1 cellular context compared by ENCODE assay signal in genomic region chr6:63514488-63515173, GRCh38.
TF ChIP-seq lines count a peak whose summit lies in the region.

No MANE protein-coding gene starts in this region.

TF ChIP-seq in HepG2, 621 proteins besides CTCF, POLR2A, EP300 and RAD21 (continued from another document and continues in another):
- TF ChIP-seq ZBTB40 (IDR thresholded peaks at IDR 0.05), result no peak
- peak; percentile 71; the same call in 1 of the 2 replicates for TF ChIP-seq ZBTB40 (CRISPR knock-in tag; IDR thresholded peaks at IDR 0.05)
- TF ChIP-seq ZNF124 (CRISPR knock-in tag; IDR thresholded peaks at IDR 0.05), result peak; percentile 44; the same call in 1 of the 2 replicates
- TF ChIP-seq BRCA1 (CRISPR knock-in tag; IDR thresholded peaks at IDR 0.05), result no peak
- peak; percentile 4; the same call in 1 of the 2 replicates for TF ChIP-seq ARID3A (IDR thresholded peaks at IDR 0.05; ENCODE audit: low read depth, low read length)
- TF ChIP-seq ZNF792 (CRISPR knock-in tag; IDR thresholded peaks at IDR 0.05), result peak; percentile 75
- TF ChIP-seq GABPB1 (CRISPR knock-in tag; IDR thresholded peaks at IDR 0.05), result peak; percentile 40; the same call in 1 of the 2 replicates
- TF ChIP-seq ZNF234 (CRISPR knock-in tag; conservative IDR thresholded peaks at IDR 0.05), result no peak
- 0 out of 2 replicates have a peak, but pooled peaks have one; percentile 59 for TF ChIP-seq GATAD1 (CRISPR knock-in tag; IDR thresholded peaks at IDR 0.05)
- TF ChIP-seq ZNF713 (CRISPR knock-in tag; IDR thresholded peaks at IDR 0.05), result no peak
- no peak for TF ChIP-seq ARNTL (CRISPR knock-in tag; IDR thresholded peaks at IDR 0.05)
- peak; percentile 44; the same call in 1 of the 2 replicates for TF ChIP-seq GMEB1 (CRISPR knock-in tag; IDR thresholded peaks at IDR 0.05; ENCODE audit: borderline replicate concordance)
- peak; percentile 85 for TF ChIP-seq FOXA1 (IDR thresholded peaks at IDR 0.05)
- peak; percentile 86 for TF ChIP-seq FOXA1 (CRISPR knock-in tag; IDR thresholded peaks at IDR 0.05)
- TF ChIP-seq MXD1 (CRISPR knock-in tag; IDR thresholded peaks at IDR 0.05), result no peak
- TF ChIP-seq CEBPB (IDR thresholded peaks at IDR 0.05; ENCODE audit: borderline replicate concordance, low read depth, low read length), result peak; percentile 92
- peak; percentile 76; the same call in 1 of the 2 replicates for TF ChIP-seq ZNF224 (CRISPR knock-in tag; IDR thresholded peaks at IDR 0.05)
- peak; percentile 44; the same call in 1 of the 2 replicates for TF ChIP-seq TFDP2 (CRISPR knock-in tag; IDR thresholded peaks at IDR 0.05)
- TF ChIP-seq AGO1 (IDR thresholded peaks at IDR 0.05; ENCODE audit: low read depth, low read length, poor library complexity, severe bottlenecking), result no peak
- TF ChIP-seq SNAPC5 (CRISPR knock-in tag; IDR thresholded peaks at IDR 0.05; ENCODE audit: borderline replicate concordance), result 0 out of 2 replicates have a peak, but pooled peaks have one; percentile 53
- 0 out of 2 replicates have a peak, but pooled peaks have one; percentile 34 for TF ChIP-seq ZNF616 (CRISPR knock-in tag; IDR thresholded peaks at IDR 0.05; ENCODE audit: low read depth)
- TF ChIP-seq ZNF614 (CRISPR knock-in tag; IDR thresholded peaks at IDR 0.05; ENCODE audit: borderline replicate concordance), result 0 out of 2 replicates have a peak, but pooled peaks have one; percentile 13
- peak; percentile 83 for TF ChIP-seq ZBTB3 (CRISPR knock-in tag; IDR thresholded peaks at IDR 0.05; ENCODE audit: borderline replicate concordance, low read depth)
- no peak for TF ChIP-seq FIP1L1 (IDR thresholded peaks at IDR 0.05; ENCODE audit: borderline replicate concordance, insufficient read depth, low read depth, low read length)
- peak; percentile 86 for TF ChIP-seq ARID5B (CRISPR knock-in tag; IDR thresholded peaks at IDR 0.05)
- TF ChIP-seq TCF7 (IDR thresholded peaks at IDR 0.05; ENCODE audit: low read depth), result peak; percentile 53
- peak; percentile 79 for TF ChIP-seq AFF4 (CRISPR knock-in tag; IDR thresholded peaks at IDR 0.05)
- peak; percentile 95 for TF ChIP-seq RARA (CRISPR knock-in tag; IDR thresholded peaks at IDR 0.05)
- TF ChIP-seq ZSCAN9 (CRISPR knock-in tag; IDR thresholded peaks at IDR 0.05; ENCODE audit: borderline replicate concordance), result peak; percentile 41; the same call in 1 of the 2 replicates
- TF ChIP-seq ZFY (CRISPR knock-in tag; IDR thresholded peaks at IDR 0.05), result 0 out of 2 replicates have a peak, but pooled peaks have one; percentile 3
- peak; percentile 74; the same call in 1 of the 2 replicates for TF ChIP-seq ATF2 (CRISPR knock-in tag; IDR thresholded peaks at IDR 0.05)
- TF ChIP-seq TBX2 (CRISPR knock-in tag; IDR thresholded peaks at IDR 0.05; ENCODE audit: borderline replicate concordance), result peak; percentile 83
